ENCODE assay signal across 10 cellular contexts in the genomic region with DNA sequence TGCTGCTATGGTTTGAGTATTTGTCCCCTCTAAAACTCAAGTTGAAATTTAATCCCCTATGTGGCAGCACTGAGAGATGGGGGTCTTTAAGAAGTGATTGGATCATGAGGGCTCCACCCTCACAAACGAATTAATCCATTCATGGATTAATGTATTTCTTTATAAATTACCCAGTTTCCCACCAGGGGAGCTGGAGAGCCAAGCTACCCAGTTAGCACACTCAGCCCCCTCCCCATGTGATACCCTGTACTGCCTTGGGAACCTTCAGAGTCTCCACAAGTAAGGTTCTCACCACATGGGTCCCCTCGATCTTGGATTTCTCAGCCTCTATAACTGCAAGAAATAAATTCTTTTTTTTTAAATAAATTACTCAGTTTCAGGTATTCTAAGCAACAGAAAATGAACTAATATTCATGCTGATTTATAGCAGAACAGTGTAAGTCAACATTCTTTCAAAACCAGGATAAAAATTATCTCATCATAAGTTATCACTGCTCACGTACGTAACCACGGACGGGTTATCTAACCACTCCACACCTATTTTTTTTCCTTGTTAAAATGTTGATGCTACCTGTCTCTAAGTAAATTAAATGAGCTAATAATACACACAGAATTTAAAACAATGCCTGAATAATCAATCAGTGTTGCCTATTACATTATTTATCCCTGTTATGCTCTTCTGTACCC. TPM values are rescaled to one million over a fixed set of nuclear protein-coding genes. Genes with fewer than 3 reads are reported as not detected.
DNase-seq lines count a peak whose midpoint lies in the region; ATAC-seq and TF ChIP-seq lines count a peak whose summit lies in the region.
"Had no signal": no experiment of that assay in that cellular context is flagged by ENCODE, and none has a peak within 500 bp of the region (broad histone marks: within the 10 kb centered on the region; RNA-seq: fewer than 3 reads in every experiment).

No MANE protein-coding gene starts in this region.

- intact Hi-C loops in adrenal gland (cut with DNase I): no loop called here

- H3K9me3 Mint-ChIP-seq in brain (peaks cover 0 to 31% (median 20%) of the 10 kb centered on the region in 5 experiments), progenitor cell of endocrine pancreas (ENCODE audit: low read depth) (peaks cover 8% of the 10 kb centered on the region)

- ATAC-seq in GM21717 (IDR thresholded peaks at IDR 0.05; ENCODE audit: unreplicated experiment): no peak
- ATAC-seq: lower lobe of right lung had no signal

- TF ChIP-seq CTCF in brain (conservative IDR thresholded peaks at IDR 0.05) (no peak), progenitor cell of endocrine pancreas (IDR thresholded peaks at IDR 0.05; ENCODE audit: unreplicated experiment) (peak; percentile 42), adrenal gland (IDR thresholded peaks at IDR 0.05) (no peak)

- H3K9me3 ChIP-seq in Karpas-422 (ENCODE audit: low read length) (no peaks in the 10 kb centered on the region), adrenal gland (replicated peaks in 1 of 3) (peaks cover 0 to 5% (median 0%) of the 10 kb centered on the region in 3 donors)

- H3K4me3 ChIP-seq in Karpas-422 (ENCODE audit: low read length) (no peak overlapping the region), adrenal gland (no peak overlapping the region)
- H3K4me3 ChIP-seq: lower lobe of right lung had no signal

- H3K4me3 Mint-ChIP-seq in brain: peak overlapping the region in 4 of 5 experiments; percentile 82 to 99 (median 98)
- no peak overlapping the region for H3K4me3 Mint-ChIP-seq in progenitor cell of endocrine pancreas (ENCODE audit: low read depth)

- H3K27me3 Mint-ChIP-seq in brain: peaks cover 7% of the 10 kb centered on the region
- H3K27me3 Mint-ChIP-seq in progenitor cell of endocrine pancreas: no peaks in the 10 kb centered on the region

- peaks cover 63% of the 10 kb centered on the region for H3K36me3 Mint-ChIP-seq in brain
- peaks cover 13% of the 10 kb centered on the region for H3K36me3 Mint-ChIP-seq in progenitor cell of endocrine pancreas (ENCODE audit: insufficient read depth)

- H3K9me2 ChIP-seq in Karpas-422 (replicated peaks; ENCODE audit: insufficient read depth, low read length): no peaks in the 10 kb centered on the region

- H3K4me1 Mint-ChIP-seq in brain: peaks cover 72% of the 10 kb centered on the region
- H3K4me1 Mint-ChIP-seq in progenitor cell of endocrine pancreas (ENCODE audit: low read depth): peaks cover 31% of the 10 kb centered on the region

- H2AFZ ChIP-seq in Karpas-422 (ENCODE audit: low read length): no peak overlapping the region

- peaks cover 57% of the 10 kb centered on the region for H4K20me1 ChIP-seq in Karpas-422 (ENCODE audit: insufficient read depth, low read depth, low read length)

- 56 to 61% (median 60%) methylated on average over 6 of the region's 6 CpGs for WGBS in adrenal gland, 4 donors

- H3K27ac ChIP-seq in Karpas-422 (ENCODE audit: low read length) (no peak overlapping the region), adrenal gland (no peak overlapping the region)
- H3K27ac ChIP-seq: lower lobe of right lung had no signal

- H3K36me3 ChIP-seq in Karpas-422 (ENCODE audit: insufficient read depth, low read length) (peaks cover 43% of the 10 kb centered on the region), adrenal gland (replicated peaks in 1 of 2) (no peaks in the 10 kb centered on the region)

- peak; percentile 20 for DNase-seq in activated naive CD4-positive, alpha-beta T cell treated with anti-CD3 and anti-CD28 coated beads, Interleukin-2, amount 50 U/mL, for 16 hours
- DNase-seq in activated naive CD4-positive, alpha-beta T cell (lab: John Stamatoyannopoulos, UW): no peak
- peak; percentile 47 for DNase-seq in Karpas-422
- no peak for DNase-seq in progenitor cell of endocrine pancreas (ENCODE audit: low spot score, unreplicated experiment)
- DNase-seq in adrenal gland: no peak
- DNase-seq in NCI-H345 treated with DMSO at 0.1 percent for 48 hours (lab: John Stamatoyannopoulos, UW; ENCODE audit: unreplicated experiment): no peak
- DNase-seq: lower lobe of right lung; stimulated activated CD4-positive, alpha-beta T cell treated with anti-CD3 and anti-CD28 coated beads, Interleukin-12 subunit alpha, Interleukin-12 subunit beta, amount 100 ng/mL, for 4 hours had no signal

- no peak for TF ChIP-seq POLR2A in adrenal gland (IDR thresholded peaks at IDR 0.05)

- H3K27ac Mint-ChIP-seq in brain (no peak overlapping the region), progenitor cell of endocrine pancreas (no peak overlapping the region)

- peaks cover 40% of the 10 kb centered on the region for H3K4me1 ChIP-seq in Karpas-422 (ENCODE audit: low read length)
- peaks cover 12 to 34% of the 10 kb centered on the region in 2 donors for H3K4me1 ChIP-seq in adrenal gland (replicated peaks in 1 of 2)

- H3K27me3 ChIP-seq in Karpas-422 (ENCODE audit: low read length) (no peaks in the 10 kb centered on the region), adrenal gland (no peaks in the 10 kb centered on the region)

- no peak overlapping the region for H3K9ac ChIP-seq in Karpas-422 (ENCODE audit: low read length)

- H3K4me2 ChIP-seq in Karpas-422 (ENCODE audit: low read depth, low read length, poor library complexity, severe bottlenecking): peak overlapping the region; percentile 89

- H3K79me2 ChIP-seq in Karpas-422 (ENCODE audit: low read length): peaks cover 85% of the 10 kb centered on the region

RNA-seq across cellular contexts. Expression of gene NAP1L1, which starts 3.6 kb away (rescaled TPM):
- 391 and 401 TPM in 2 replicates for total RNA-seq in Karpas-422 (2014; rRNA removed; shearing (Covaris generic); ENCODE audit: low replicate concordance)
- polyA plus RNA-seq in brain (ENCODE audit: insufficient read depth, low read depth, low replicate concordance) (331 TPM), adrenal gland (100 to 1,000 TPM; 260 to 356 (median 341) TPM)
- total RNA-seq in progenitor cell of endocrine pancreas (785 and 824 TPM in 2 replicates), adrenal gland (100 to 1,000 TPM; 261 to 518 (median 393) TPM)

RNA-seq across cellular contexts. Expression of gene PHLDA1, which starts 49.3 kb away (rescaled TPM):
- 10.5 and 11.3 TPM in 2 replicates for total RNA-seq in Karpas-422 (2014; rRNA removed; shearing (Covaris generic); ENCODE audit: low replicate concordance)
- polyA plus RNA-seq in brain (ENCODE audit: insufficient read depth, low read depth, low replicate concordance): 11.5 TPM
- 45.4 and 47.4 TPM in 2 replicates for total RNA-seq in progenitor cell of endocrine pancreas
- total RNA-seq in adrenal gland: 10 to 100 TPM; 13.1 to 49.3 (median 35.3) TPM
- polyA plus RNA-seq in adrenal gland: 10 to 100 TPM; 12.2 to 19.7 (median 17.6) TPM

Comparison
In these comparisons a context has a peak if more than half of its experiments do, and no peak if none do; other contexts are left out.
1. DNase-seq: peak in activated naive CD4-positive, alpha-beta T cell treated with anti-CD3 and anti-CD28 coated beads, Interleukin-2, amount 50 U/mL, for 16 hours (single experiment) and Karpas-422 (single experiment); none in activated naive CD4-positive, alpha-beta T cell (0 of 4), progenitor cell of endocrine pancreas (single experiment), adrenal gland (0 of 7) and NCI-H345 treated with DMSO at 0.1 percent for 48 hours (single experiment).